In genomic region chr5:102755691-102756371, GRCh38 we compare ENCODE assay signal across 8 cellular contexts. TPM values are rescaled to one million over a fixed set of nuclear protein-coding genes. Genes with fewer than 3 reads are reported as not detected.
DNase-seq lines count a peak whose midpoint lies in the region; ATAC-seq lines count a peak whose summit lies in the region.

No MANE protein-coding gene starts in this region.

- DNase-seq in CD4-positive, alpha-beta memory T cell, result peak; percentile 55 to 85 (median 60)
- peak; percentile 42 for DNase-seq in NOMO-1 treated with dmso at 0.1 percent for 144 hours (lab: John Stamatoyannopoulos, UW; ENCODE audit: unreplicated experiment)
- DNase-seq in activated CD8-positive, alpha-beta memory T cell treated with anti-CD3 and anti-CD28 coated beads, Interleukin-2, amount 50 U/mL, for 24 hours (ENCODE audit: extremely low read depth), result peak; percentile 60
- DNase-seq in naive thymus-derived CD4-positive, alpha-beta T cell, result peak; percentile 22 to 70 (median 39)
- DNase-seq in stimulated activated naive CD4-positive, alpha-beta T cell (lab: John Stamatoyannopoulos, UW), result peak; percentile 23 to 39 (median 28)

- peaks cover 33 to 60% (median 45%) of the 10 kb centered on the region in 4 donors for H3K4me1 Mint-ChIP-seq in CD4-positive, alpha-beta memory T cell
- H3K4me1 Mint-ChIP-seq in naive thymus-derived CD4-positive, alpha-beta T cell, result peaks cover 22 to 45% (median 40%) of the 10 kb centered on the region in 7 donors

- no peaks in the 10 kb centered on the region for H3K9me3 Mint-ChIP-seq in CD4-positive, alpha-beta memory T cell
- peaks cover 0 to 2% (median 0%) of the 10 kb centered on the region in 11 donors for H3K9me3 Mint-ChIP-seq in naive thymus-derived CD4-positive, alpha-beta T cell

- intact Hi-C loops in CD4-positive, alpha-beta memory T cell (cut with micrococcal nuclease), result loop anchor here (1.0 to 5.0 kb wide), 3 partner anchors 8 to 501 kb away; partner anchors contain the start of genes GIN1, MACIR and PPIP5K2
- intact Hi-C loops in naive thymus-derived CD4-positive, alpha-beta T cell (cut with micrococcal nuclease), result loop anchor here (1.0 to 10.0 kb wide), 9 partner anchors 8 to 1851 kb away; partner anchors contain the start of genes GIN1 (in 2 of the 2), MACIR (in 2 of the 2), PPIP5K2 (in 2 of the 2) and ST8SIA4 (in 1 of the 2)

- peaks cover 0 to 9% of the 10 kb centered on the region in 2 donors for H3K36me3 Mint-ChIP-seq in CD4-positive, alpha-beta memory T cell
- H3K36me3 Mint-ChIP-seq in naive thymus-derived CD4-positive, alpha-beta T cell, result no peaks in the 10 kb centered on the region

- 1 to 2% methylated on average over 29 of the region's 29 CpGs for WGBS in esophagus, 2 donors

- peaks cover 2 to 3% of the 10 kb centered on the region in 2 donors for H3K27me3 Mint-ChIP-seq in CD4-positive, alpha-beta memory T cell
- H3K27me3 Mint-ChIP-seq in naive thymus-derived CD4-positive, alpha-beta T cell, result peaks cover 0 to 15% (median under 1%) of the 10 kb centered on the region in 5 donors

- H3K27ac ChIP-seq in CD4-positive, alpha-beta memory T cell (ENCODE audit: low read depth, low read length), result peak overlapping the region; percentile 69
- H3K27ac ChIP-seq in esophagus (ENCODE audit: low read depth in 2 of 2, low read length in 1 of 2), result peak overlapping the region; percentile 64 to 77
- H3K27ac ChIP-seq in naive thymus-derived CD4-positive, alpha-beta T cell (ENCODE audit: low read depth, low read length), result peak overlapping the region; percentile 64

- POLR2A ChIA-PET in CD4-positive, alpha-beta memory T cell (lab: Charles Lee; ENCODE audit: partially characterized antibody), result interaction anchor here (0.9 to 3.5 kb wide), 6 partner anchors 9 to 504 kb away, joined by 3 to 23 read pairs (median 3); partner anchors contain the start of genes GIN1, MACIR and PPIP5K2
- POLR2A ChIA-PET in naive thymus-derived CD4-positive, alpha-beta T cell (lab: Charles Lee), result interaction anchor here (0.8 to 1.0 kb wide), 3 partner anchors 14 to 364 kb away, joined by 3 to 5 read pairs (median 3); partner anchors contain the start of genes GIN1 and PPIP5K2

- H3K27me3 ChIP-seq in CD4-positive, alpha-beta memory T cell (ENCODE audit: insufficient read depth, low read length), result no peaks in the 10 kb centered on the region
- H3K27me3 ChIP-seq in esophagus (ENCODE audit: control insufficient read depth in 1 of 2, insufficient read depth in 2 of 2, low read length in 2 of 2), result no peaks in the 10 kb centered on the region
- H3K27me3 ChIP-seq in naive thymus-derived CD4-positive, alpha-beta T cell (ENCODE audit: control insufficient read depth in 2 of 2, insufficient read depth in 2 of 2, low read length in 2 of 2), result no peaks in the 10 kb centered on the region

- no peaks in the 10 kb centered on the region for H3K36me3 ChIP-seq in CD4-positive, alpha-beta memory T cell (ENCODE audit: insufficient read depth, low read length)
- no peaks in the 10 kb centered on the region for H3K36me3 ChIP-seq in esophagus (ENCODE audit: control insufficient read depth in 2 of 2, insufficient read depth in 2 of 2, low read length in 1 of 2)
- no peaks in the 10 kb centered on the region for H3K36me3 ChIP-seq in naive thymus-derived CD4-positive, alpha-beta T cell (ENCODE audit: control insufficient read depth in 2 of 3, insufficient read depth in 3 of 3, low read length in 3 of 3)

- CTCF ChIA-PET in CD4-positive, alpha-beta memory T cell (lab: Charles Lee; ENCODE audit: partially characterized antibody), result interaction anchor here (1.1 to 3.0 kb wide), 6 partner anchors 9 to 382 kb away, joined by 3 to 7 read pairs (median 5); partner anchors contain the start of genes GIN1 and PPIP5K2
- CTCF ChIA-PET in naive thymus-derived CD4-positive, alpha-beta T cell (lab: Charles Lee), result interaction anchor here (1.2 kb wide), 1 partner anchor 25 kb away, joined by 4 read pairs; no protein-coding TSS in a partner anchor

- peaks cover 46% of the 10 kb centered on the region for H3K4me1 ChIP-seq in CD4-positive, alpha-beta memory T cell (ENCODE audit: insufficient read depth, low read length)
- peaks cover 2 to 8% of the 10 kb centered on the region in 2 donors for H3K4me1 ChIP-seq in esophagus (ENCODE audit: control insufficient read depth in 2 of 2, insufficient read depth in 2 of 2, low read length in 1 of 2)
- peaks cover 11 to 16% of the 10 kb centered on the region in 2 donors for H3K4me1 ChIP-seq in naive thymus-derived CD4-positive, alpha-beta T cell (ENCODE audit: control insufficient read depth in 2 of 2, insufficient read depth in 2 of 2, low read length in 2 of 2)

- H3K27ac Mint-ChIP-seq in CD4-positive, alpha-beta memory T cell, result peak overlapping the region; percentile 86 to 97 (median 95)
- H3K27ac Mint-ChIP-seq in naive thymus-derived CD4-positive, alpha-beta T cell, result peak overlapping the region; percentile 57 to 95 (median 91)

- H3K9me3 ChIP-seq in CD4-positive, alpha-beta memory T cell (ENCODE audit: control insufficient read depth in 1 of 2, low read length in 2 of 2), result no peaks in the 10 kb centered on the region
- no peaks in the 10 kb centered on the region for H3K9me3 ChIP-seq in esophagus (ENCODE audit: control insufficient read depth in 2 of 2, insufficient read depth in 1 of 2, low read depth in 1 of 2, low read length in 1 of 2)
- H3K9me3 ChIP-seq in naive thymus-derived CD4-positive, alpha-beta T cell (ENCODE audit: control insufficient read depth in 2 of 3, low read length in 3 of 3), result no peaks in the 10 kb centered on the region

- H3K4me3 ChIP-seq in CD4-positive, alpha-beta memory T cell (ENCODE audit: low read length in 2 of 2), result peak overlapping the region; percentile 12 to 77
- peak overlapping the region; percentile 68 to 93 for H3K4me3 ChIP-seq in esophagus (ENCODE audit: low read depth in 1 of 2, low read length in 2 of 2)
- H3K4me3 ChIP-seq in naive thymus-derived CD4-positive, alpha-beta T cell (ENCODE audit: low read length), result peak overlapping the region; percentile 83

- ATAC-seq in GM19438 (IDR thresholded peaks at IDR 0.05; ENCODE audit: low read depth, unreplicated experiment) (peak; percentile 63), HG03558 (IDR thresholded peaks at IDR 0.05; ENCODE audit: extremely low read depth, unreplicated experiment) (peak; percentile 72)
- peak; percentile 86 for ATAC-seq in naive thymus-derived CD4-positive, alpha-beta T cell

- H3K4me3 Mint-ChIP-seq in CD4-positive, alpha-beta memory T cell, result peak overlapping the region; percentile 95 to 98 (median 96)
- peak overlapping the region; percentile 90 to 99 (median 94) for H3K4me3 Mint-ChIP-seq in naive thymus-derived CD4-positive, alpha-beta T cell

RNA-seq across cellular contexts. Expression of gene PAM, which starts 0.7 kb away (rescaled TPM):
- total RNA-seq in CD4-positive, alpha-beta memory T cell, result 10 to 100 TPM; 25.8 to 31.0 TPM
- polyA plus RNA-seq in CD4-positive, alpha-beta memory T cell, result 10 to 100 TPM; 26.5 to 30.8 TPM
- 10 to 100 TPM; 23.8 to 30.9 TPM for polyA plus RNA-seq in esophagus
- 10 to 100 TPM; 12.5 to 36.6 (median 15.2) TPM for total RNA-seq in naive thymus-derived CD4-positive, alpha-beta T cell
- polyA plus RNA-seq in naive thymus-derived CD4-positive, alpha-beta T cell, result 10 to 100 TPM; 10.3 to 10.4 TPM

Comparison
In these comparisons a context has a peak if more than half of its experiments do, and no peak if none do; other contexts are left out.
1. Peak in every context shown above with its lines: DNase-seq, ATAC-seq, H3K4me3 ChIP-seq and H3K27ac ChIP-seq.